In genomic region chr4:41882622-41883347, GRCh38 we compare ENCODE assay signal across 8 cellular contexts. TPM values are rescaled to one million over a fixed set of nuclear protein-coding genes. Genes with fewer than 3 reads are reported as not detected.
A peak's percentile ranks its signal among the peaks of the same experiment; 100 is the strongest.
DNase-seq lines count a peak whose midpoint lies in the region; ATAC-seq and TF ChIP-seq lines count a peak whose summit lies in the region.

No MANE protein-coding gene starts in this region.

- no peak overlapping the region for H3K4me2 ChIP-seq in DND-41 (ENCODE audit: insufficient read depth, low read length)

- ATAC-seq in DND-41 (ENCODE audit: insufficient read depth, low read depth) (no peak), GM21737 (IDR thresholded peaks at IDR 0.05; ENCODE audit: unreplicated experiment) (peak; percentile 87)

- no peak overlapping the region for H3K9ac ChIP-seq in DND-41 (ENCODE audit: low read depth, low read length)

- no peaks in the 10 kb centered on the region for H3K36me3 ChIP-seq in DND-41 (ENCODE audit: insufficient read depth, low read length)

- no peaks in the 10 kb centered on the region for H3K4me1 ChIP-seq in DND-41 (ENCODE audit: insufficient read depth, low read length)

- H3K4me3 ChIP-seq in DND-41 (ENCODE audit: low read depth in 1 of 2, low read length in 2 of 2) (no peak overlapping the region), coronary artery (peak overlapping the region; percentile 70)

- DNase-seq in DND-41, result no peak
- DNase-seq in NAMALWA (ENCODE audit: low spot score), result peak; percentile 54
- peak; percentile 61 for DNase-seq in activated CD4-positive, CD25-positive, alpha-beta regulatory T cell treated with anti-CD3 and anti-CD28 coated beads, Interleukin-2, amount 50 U/mL, for 72 hours
- no peak for DNase-seq in coronary artery (ENCODE audit: low spot score)
- peak; percentile 39 to 59 for DNase-seq in lung microvascular endothelial cell (ENCODE audit: low read depth in 2 of 2)
- peak; percentile 4 to 26 for DNase-seq in stimulated activated CD8-positive, alpha-beta memory T cell treated with anti-CD3 and anti-CD28 coated beads, Interleukin-7, amount 100 ng/mL, for 4 hours (ENCODE audit: low read depth in 2 of 2)
- no peak for DNase-seq in HuH-7 (ENCODE audit: low spot score)

- H4K20me1 ChIP-seq in DND-41 (ENCODE audit: insufficient read depth, low read length), result no peaks in the 10 kb centered on the region

- no peaks in the 10 kb centered on the region for H3K9me3 ChIP-seq in DND-41 (ENCODE audit: insufficient read depth, low read length, severe bottlenecking)

- H3K27ac ChIP-seq in DND-41 (ENCODE audit: low read length) (no peak overlapping the region), coronary artery (no peak overlapping the region)

- H3K27me3 ChIP-seq in DND-41 (ENCODE audit: insufficient read depth, low read length, poor library complexity), result no peaks in the 10 kb centered on the region

- no peaks in the 10 kb centered on the region for H3K79me2 ChIP-seq in DND-41 (ENCODE audit: insufficient read depth, low read length)

- TF ChIP-seq CTCF in DND-41 (IDR thresholded peaks at IDR 0.05; ENCODE audit: borderline replicate concordance, extremely low read depth, low read length, poor library complexity, severe bottlenecking) (peak; percentile 21), coronary artery (IDR thresholded peaks at IDR 0.05) (peak; percentile 92)

- no peak overlapping the region for H2AFZ ChIP-seq in DND-41 (ENCODE audit: low read depth, low read length)

RNA-seq across cellular contexts. Expression of gene TMEM33, which starts 52.4 kb away (rescaled TPM):
- total RNA-seq in lung microvascular endothelial cell, result 27.9 and 38.9 TPM in 2 replicates

Comparison
In these comparisons a context has a peak if more than half of its experiments do, and no peak if none do; other contexts are left out.
1. DNase-seq: peak in NAMALWA (single experiment), activated CD4-positive, CD25-positive, alpha-beta regulatory T cell treated with anti-CD3 and anti-CD28 coated beads, Interleukin-2, amount 50 U/mL, for 72 hours (single experiment), lung microvascular endothelial cell (2 of 2) and stimulated activated CD8-positive, alpha-beta memory T cell treated with anti-CD3 and anti-CD28 coated beads, Interleukin-7, amount 100 ng/mL, for 4 hours (2 of 2); none in DND-41 (single experiment), coronary artery (single experiment) and HuH-7 (single experiment).